9 cellular contexts compared by ENCODE assay signal in the genomic region with DNA sequence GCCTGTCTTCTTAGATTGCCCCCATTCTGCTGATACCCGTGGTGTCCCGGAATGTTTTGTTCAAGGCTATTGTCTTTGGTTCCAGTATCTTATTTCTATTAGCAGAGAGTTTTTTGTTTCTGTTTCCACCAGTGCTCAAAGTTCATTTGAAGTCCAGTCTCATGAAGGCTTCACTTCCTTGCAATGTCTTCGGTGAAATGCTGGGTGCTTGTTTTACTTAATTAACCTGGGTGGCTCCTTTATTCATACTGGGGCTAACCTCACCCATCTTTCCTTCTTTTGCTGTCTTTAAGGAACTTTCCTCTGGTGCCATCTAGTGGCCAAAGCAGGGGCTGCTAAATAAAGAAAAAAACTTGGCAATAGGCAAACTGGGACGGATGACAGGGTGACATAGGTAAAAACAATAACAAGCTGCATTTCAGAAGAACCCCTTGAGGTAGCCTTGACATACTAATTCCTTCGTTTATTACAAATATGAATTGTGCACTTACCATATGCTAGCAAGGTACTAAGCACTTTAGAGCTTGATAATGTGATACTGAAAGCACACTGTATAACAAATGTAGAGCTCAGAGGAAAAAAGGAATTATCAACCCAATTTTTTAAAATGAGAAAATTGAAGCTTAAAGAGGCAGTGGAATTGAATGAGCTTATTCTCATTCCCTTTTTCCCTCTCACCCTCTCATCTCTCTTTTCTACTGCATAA. TPM values are rescaled to one million over a fixed set of nuclear protein-coding genes. Genes with fewer than 3 reads are reported as not detected.
DNase-seq lines count a peak whose midpoint lies in the region; ATAC-seq and TF ChIP-seq lines count a peak whose summit lies in the region.
"Had no signal": no experiment of that assay in that cellular context is flagged by ENCODE, and none has a peak within 500 bp of the region (broad histone marks: within the 10 kb centered on the region; RNA-seq: fewer than 3 reads in every experiment).

No MANE protein-coding gene starts in this region.

- no peak for TF ChIP-seq EP300 in Ishikawa (IDR thresholded peaks at IDR 0.05; ENCODE audit: borderline replicate concordance)

- H3K9me2 ChIP-seq in PC-3 (replicated peaks; ENCODE audit: low read length) = no peaks in the 10 kb centered on the region

- no peaks in the 10 kb centered on the region for H3K27me3 Mint-ChIP-seq in neural progenitor cell (ENCODE audit: insufficient read depth, low read depth)

- intact Hi-C loops in PC-3 (cut with micrococcal nuclease) = loop anchor here (1.0 to 10.0 kb wide), 8 partner anchors 57 to 522 kb away; no protein-coding TSS in a partner anchor

- peak; percentile 72 for TF ChIP-seq RAD21 in Ishikawa (IDR thresholded peaks at IDR 0.05; ENCODE audit: low read depth)

- H3K27me3 ChIP-seq in PC-3 (ENCODE audit: low read length) (peaks cover 15% of the 10 kb centered on the region), neural progenitor cell (no peaks in the 10 kb centered on the region), stomach smooth muscle (ENCODE audit: control insufficient read depth in 1 of 2, insufficient read depth in 2 of 2, low read length in 2 of 2) (no peaks in the 10 kb centered on the region)

- ATAC-seq in GM21381 (IDR thresholded peaks at IDR 0.05; ENCODE audit: unreplicated experiment) (peak; percentile 75), PC-3 (peak; percentile 81)

- H3K4me3 ChIP-seq in PC-3 (ENCODE audit: low read length) = no peak overlapping the region
- H3K4me3 ChIP-seq in neural progenitor cell = no peak overlapping the region
- peak overlapping the region; percentile 40 to 47 for H3K4me3 ChIP-seq in stomach smooth muscle (ENCODE audit: low read length in 2 of 2)

- H2AFZ ChIP-seq in PC-3 (ENCODE audit: low read length) (no peak overlapping the region), neural progenitor cell (replicated peaks) (no peak overlapping the region)

- BruUV-seq in PC-3 (replicated peaks; lab: Mats Ljungman, UMichigan) = no TSS peak

- CTCF ChIA-PET in PC-3 (lab: Charles Lee) = interaction anchor here (0.6 to 0.8 kb wide), 8 partner anchors 56 to 511 kb away, joined by 3 to 9 read pairs (median 4); no protein-coding TSS in a partner anchor

- H3F3A ChIP-seq in PC-3 (ENCODE audit: low read length, unreplicated experiment) (no peaks in the 10 kb centered on the region), neural progenitor cell (ENCODE audit: low read depth) (no peaks in the 10 kb centered on the region)

- no peak overlapping the region for H3K27ac ChIP-seq in PC-3 (ENCODE audit: low read length)
- no peak overlapping the region for H3K27ac ChIP-seq in neural progenitor cell
- H3K27ac ChIP-seq in stomach smooth muscle (ENCODE audit: low read length) = no peak overlapping the region

- no peaks in the 10 kb centered on the region for H3K79me2 ChIP-seq in PC-3 (ENCODE audit: low read length)
- no peaks in the 10 kb centered on the region for H3K79me2 ChIP-seq in neural progenitor cell (ENCODE audit: low read depth)

- H3K27ac Mint-ChIP-seq in neural progenitor cell = no peak overlapping the region
- H3K27ac Mint-ChIP-seq: T-helper 1 cell treated with Interleukin-12 subunit alpha and Interleukin-12 subunit beta and Interleukin-4 antibody, amounts not matched to agents 30 μg/mL and 1 μg/mL, for 36 hours had no signal

- POLR2A ChIA-PET in PC-3 (lab: Charles Lee; ENCODE audit: unreplicated experiment) = interaction anchor here (0.5 kb wide), 1 partner anchor 75 kb away, joined by 3 read pairs; no protein-coding TSS in a partner anchor

- TF ChIP-seq CTCF in PC-3 (conservative IDR thresholded peaks at IDR 0.05; ENCODE audit: low read depth, low read length) (peak; percentile 99), neural progenitor cell (IDR thresholded peaks at IDR 0.05) (peak; percentile 97)

- H3K9me3 Mint-ChIP-seq in neural progenitor cell = no peaks in the 10 kb centered on the region
- H3K9me3 Mint-ChIP-seq: T-helper 1 cell treated with Interleukin-12 subunit alpha and Interleukin-12 subunit beta and Interleukin-4 antibody, amounts not matched to agents 30 μg/mL and 1 μg/mL, for 36 hours had no signal

- no peaks in the 10 kb centered on the region for H3K36me3 ChIP-seq in PC-3 (ENCODE audit: low read depth, low read length)
- no peaks in the 10 kb centered on the region for H3K36me3 ChIP-seq in neural progenitor cell
- H3K36me3 ChIP-seq in stomach smooth muscle (ENCODE audit: control insufficient read depth in 2 of 2, insufficient read depth in 2 of 2, low read length in 2 of 2) = no peaks in the 10 kb centered on the region

- no peaks in the 10 kb centered on the region for H3K9me3 ChIP-seq in PC-3 (ENCODE audit: low read length)
- no peaks in the 10 kb centered on the region for H3K9me3 ChIP-seq in neural progenitor cell (ENCODE audit: low read depth)
- no peaks in the 10 kb centered on the region for H3K9me3 ChIP-seq in stomach smooth muscle (ENCODE audit: control insufficient read depth in 2 of 2, low read length in 2 of 2)

- H3K4me1 ChIP-seq in PC-3 (ENCODE audit: insufficient read depth, low read length) (no peaks in the 10 kb centered on the region), neural progenitor cell (no peaks in the 10 kb centered on the region), stomach smooth muscle (ENCODE audit: control insufficient read depth, insufficient read depth, low read length) (no peaks in the 10 kb centered on the region)

- H3K4me2 ChIP-seq in PC-3 (ENCODE audit: low read length) (0 out of 2 replicates have a peak overlapping the region, but pooled peaks have one; percentile 4), neural progenitor cell (no peak overlapping the region)

- no peak overlapping the region for H3K4me3 Mint-ChIP-seq in neural progenitor cell
- H3K4me3 Mint-ChIP-seq: T-helper 1 cell treated with Interleukin-12 subunit alpha and Interleukin-12 subunit beta and Interleukin-4 antibody, amounts not matched to agents 30 μg/mL and 1 μg/mL, for 36 hours had no signal

- H3K36me3 Mint-ChIP-seq in neural progenitor cell = no peaks in the 10 kb centered on the region

- H4K20me1 ChIP-seq in PC-3 (ENCODE audit: low read length) (no peaks in the 10 kb centered on the region), neural progenitor cell (ENCODE audit: low read depth) (no peaks in the 10 kb centered on the region)

- no peak overlapping the region for H3K9ac ChIP-seq in PC-3 (ENCODE audit: low read length)
- no peak overlapping the region for H3K9ac ChIP-seq in neural progenitor cell
- peak overlapping the region in 1 of 2 donors; percentile 8 for H3K9ac ChIP-seq in stomach smooth muscle (ENCODE audit: low read length in 2 of 2)

- no peaks in the 10 kb centered on the region for H3K4me1 Mint-ChIP-seq in neural progenitor cell

- DNase-seq in COLO829 (ENCODE audit: low spot score) = peak; percentile 29
- DNase-seq in PC-3 = peak; percentile 96
- peak; percentile 55 for DNase-seq in activated T-cell treated with anti-CD3 and anti-CD28 coated beads for 48 hours (ENCODE audit: low read depth)
- DNase-seq in fibroblast of gingiva (ENCODE audit: low read depth) = peak; percentile 42
- DNase-seq in neural progenitor cell (ENCODE audit: low spot score) = peak; percentile 76

TF ChIP-seq in Ishikawa, 13 proteins besides CTCF, POLR2A, EP300 and RAD21:
- no peak for TF ChIP-seq TCF12 (IDR thresholded peaks at IDR 0.05; ENCODE audit: low read depth)
- TF ChIP-seq TEAD4 (IDR thresholded peaks at IDR 0.05) = no peak
- no peak for TF ChIP-seq TAF1 (IDR thresholded peaks at IDR 0.05; ENCODE audit: low read depth)
- TF ChIP-seq, protein P1, sequence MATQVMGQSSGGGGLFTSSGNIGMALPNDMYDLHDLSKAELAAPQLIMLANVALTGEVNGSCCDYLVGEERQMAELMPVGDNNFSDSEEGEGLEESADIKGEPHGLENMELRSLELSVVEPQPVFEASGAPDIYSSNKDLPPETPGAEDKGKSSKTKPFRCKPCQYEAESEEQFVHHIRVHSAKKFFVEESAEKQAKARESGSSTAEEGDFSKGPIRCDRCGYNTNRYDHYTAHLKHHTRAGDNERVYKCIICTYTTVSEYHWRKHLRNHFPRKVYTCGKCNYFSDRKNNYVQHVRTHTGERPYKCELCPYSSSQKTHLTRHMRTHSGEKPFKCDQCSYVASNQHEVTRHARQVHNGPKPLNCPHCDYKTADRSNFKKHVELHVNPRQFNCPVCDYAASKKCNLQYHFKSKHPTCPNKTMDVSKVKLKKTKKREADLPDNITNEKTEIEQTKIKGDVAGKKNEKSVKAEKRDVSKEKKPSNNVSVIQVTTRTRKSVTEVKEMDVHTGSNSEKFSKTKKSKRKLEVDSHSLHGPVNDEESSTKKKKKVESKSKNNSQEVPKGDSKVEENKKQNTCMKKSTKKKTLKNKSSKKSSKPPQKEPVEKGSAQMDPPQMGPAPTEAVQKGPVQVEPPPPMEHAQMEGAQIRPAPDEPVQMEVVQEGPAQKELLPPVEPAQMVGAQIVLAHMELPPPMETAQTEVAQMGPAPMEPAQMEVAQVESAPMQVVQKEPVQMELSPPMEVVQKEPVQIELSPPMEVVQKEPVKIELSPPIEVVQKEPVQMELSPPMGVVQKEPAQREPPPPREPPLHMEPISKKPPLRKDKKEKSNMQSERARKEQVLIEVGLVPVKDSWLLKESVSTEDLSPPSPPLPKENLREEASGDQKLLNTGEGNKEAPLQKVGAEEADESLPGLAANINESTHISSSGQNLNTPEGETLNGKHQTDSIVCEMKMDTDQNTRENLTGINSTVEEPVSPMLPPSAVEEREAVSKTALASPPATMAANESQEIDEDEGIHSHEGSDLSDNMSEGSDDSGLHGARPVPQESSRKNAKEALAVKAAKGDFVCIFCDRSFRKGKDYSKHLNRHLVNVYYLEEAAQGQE (IDR thresholded peaks at IDR 0.05; ENCODE audit: low read depth) = no peak
- no peak for TF ChIP-seq ZBTB7A (IDR thresholded peaks at IDR 0.05; ENCODE audit: low read depth)
- no peak for TF ChIP-seq FOXM1 (IDR thresholded peaks at IDR 0.05; ENCODE audit: borderline replicate concordance, low read depth)
- TF ChIP-seq NFIC (IDR thresholded peaks at IDR 0.05) = no peak
- TF ChIP-seq EGR1 (IDR thresholded peaks at IDR 0.05) = no peak
- no peak for TF ChIP-seq CREB1 (IDR thresholded peaks at IDR 0.05; ENCODE audit: low read depth)
- TF ChIP-seq YY1 (IDR thresholded peaks at IDR 0.05; ENCODE audit: low read depth) = no peak
- TF ChIP-seq, protein P2, sequence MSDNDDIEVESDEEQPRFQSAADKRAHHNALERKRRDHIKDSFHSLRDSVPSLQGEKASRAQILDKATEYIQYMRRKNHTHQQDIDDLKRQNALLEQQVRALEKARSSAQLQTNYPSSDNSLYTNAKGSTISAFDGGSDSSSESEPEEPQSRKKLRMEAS (IDR thresholded peaks at IDR 0.05) = no peak
- no peak for TF ChIP-seq CEBPB (IDR thresholded peaks at IDR 0.05)
- TF ChIP-seq, protein P3, sequence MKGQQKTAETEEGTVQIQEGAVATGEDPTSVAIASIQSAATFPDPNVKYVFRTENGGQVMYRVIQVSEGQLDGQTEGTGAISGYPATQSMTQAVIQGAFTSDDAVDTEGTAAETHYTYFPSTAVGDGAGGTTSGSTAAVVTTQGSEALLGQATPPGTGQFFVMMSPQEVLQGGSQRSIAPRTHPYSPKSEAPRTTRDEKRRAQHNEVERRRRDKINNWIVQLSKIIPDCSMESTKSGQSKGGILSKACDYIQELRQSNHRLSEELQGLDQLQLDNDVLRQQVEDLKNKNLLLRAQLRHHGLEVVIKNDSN (IDR thresholded peaks at IDR 0.05) = no peak

RNA-seq across cellular contexts. Expression of a gene that starts 2.8 kb away (rescaled TPM):
- total RNA-seq in PC-3 (2014; rRNA removed) (not detected in 2 replicates), neural progenitor cell (ENCODE audit: low replicate concordance) (not detected in 2 replicates)

Comparison
In these comparisons a context has a peak if more than half of its experiments do, and no peak if none do; other contexts are left out.
1. DNase-seq: peak in every context shown above with its lines; median percentile 96 in PC-3; 76 in neural progenitor cell; 55 in activated T-cell treated with anti-CD3 and anti-CD28 coated beads for 48 hours; 42 in fibroblast of gingiva; 29 in COLO829.
2. H3K4me3 ChIP-seq: peak in stomach smooth muscle (2 of 2); none in PC-3 (single experiment) and neural progenitor cell (single experiment).